In genomic region chr2:58449286-58450010, GRCh38 we compare ENCODE assay signal across 1 cellular context.
A peak's percentile ranks its signal among the peaks of the same experiment; 100 is the strongest.
TF ChIP-seq lines count a peak whose summit lies in the region.

No MANE protein-coding gene starts in this region.

TF ChIP-seq in HEK293, 187 proteins besides CTCF, POLR2A, EP300 and RAD21 (continued from another document):
- TF ChIP-seq ZNF513 (tag by site-specific recombination; IDR thresholded peaks at IDR 0.05): no peak
- TF ChIP-seq ZBTB11 (tag by site-specific recombination; conservative IDR thresholded peaks at IDR 0.05; ENCODE audit: low read depth): no peak
- TF ChIP-seq ZNF837 (tag by site-specific recombination; IDR thresholded peaks at IDR 0.05): no peak
- no peak for TF ChIP-seq YY1 (tag by site-specific recombination; IDR thresholded peaks at IDR 0.05)
- TF ChIP-seq ZNF398 (tag by site-specific recombination; IDR thresholded peaks at IDR 0.05): 0 out of 2 replicates have a peak, but pooled peaks have one; percentile 22
